ENCODE assay signal across 27 cellular contexts in genomic region chr16:83970430-83970815, GRCh38. TPM values are rescaled to one million over a fixed set of nuclear protein-coding genes. Genes with fewer than 3 reads are reported as not detected.
"Had no signal": no experiment of that assay in that cellular context is flagged by ENCODE, and none has a peak within 500 bp of the region (broad histone marks: within the 10 kb centered on the region; RNA-seq: fewer than 3 reads in every experiment).

No MANE protein-coding gene starts in this region.

- H3K27ac ChIP-seq: heart left ventricle, sigmoid colon, thoracic aorta, VCaP had no signal

- H3K9me3 ChIP-seq: heart left ventricle, mucosa of descending colon, sigmoid colon, thoracic aorta had no signal

- H3K4me3 ChIP-seq: heart left ventricle, mucosa of descending colon, sigmoid colon, thoracic aorta had no signal

- ATAC-seq: activated CD4-positive, CD25-positive, alpha-beta regulatory T cell treated with anti-CD3 and anti-CD28 coated beads, Interleukin-2, amount 50 U/mL, for 24 hours; esophagus mucosa; heart left ventricle; mucosa of descending colon; stimulated activated effector memory CD8-positive, alpha-beta T cell treated with anti-CD3 and anti-CD28 coated beads, Interleukin-12 subunit alpha, Interleukin-12 subunit beta, amount 100 ng/mL, for 72 hours had no signal

- DNase-seq: activated CD4-positive, alpha-beta T cell treated with anti-CD3 and anti-CD28 coated beads for 48 hours; activated CD4-positive, alpha-beta T cell treated with anti-CD3 and anti-CD28 coated beads, Interleukin-2, amount 50 U/mL, for 48 hours; activated CD8-positive, alpha-beta memory T cell treated with anti-CD3 and anti-CD28 coated beads for 24 hours; activated gamma-delta T cell treated with Interleukin-2 at 50 U/mL for 16 hours; activated naive CD4-positive, alpha-beta T cell treated with anti-CD3 and anti-CD28 coated beads, Interleukin-2, amount 50 U/mL, for 16 hours; activated T-cell treated with anti-CD3 and anti-CD28 coated beads, Interleukin-2, amount 50 U/mL, for 24 hours; amniotic stem cell; central memory CD4-positive, alpha-beta T cell; endodermal cell; foreskin fibroblast; mucosa of descending colon; sigmoid colon; small intestine; stimulated activated CD4-positive, alpha-beta T cell treated with anti-CD3 and anti-CD28 coated beads, Interleukin-4, amount 100 ng/mL, for 24 hours; T-helper 1 cell; trophoblast cell had no signal

RNA-seq across cellular contexts. Expression of gene NECAB2, which starts 2.4 kb away (rescaled TPM):
- total RNA-seq: esophagus mucosa, kidney epithelial cell, lung microvascular endothelial cell, myocyte, renal cortical epithelial cell, subcutaneous adipose tissue, thoracic aorta had no signal
